Comparison of ENCODE assay signal across 9 cellular contexts in genomic region chr7:39733881-39734571, GRCh38.
DNase-seq lines count a peak whose midpoint lies in the region; ATAC-seq and TF ChIP-seq lines count a peak whose summit lies in the region.
"Had no signal": no experiment of that assay in that cellular context is flagged by ENCODE, and none has a peak within 500 bp of the region (broad histone marks: within the 10 kb centered on the region; RNA-seq: fewer than 3 reads in every experiment).

No MANE protein-coding gene starts in this region.

- intact Hi-C loops in psoas muscle (cut with DNase I), result loop anchor here in 1 of 2 donors (5.0 kb wide), 1 partner anchor 107 kb away; no protein-coding TSS in a partner anchor

- H3K4me3 Mint-ChIP-seq in activated CD4-positive, alpha-beta memory T cell treated with anti-CD3 and anti-CD28 coated beads, Interleukin-2, amount 10 ng/mL, durations not matched to agents 7 days and 5 days, result peak overlapping the region; percentile 90

- peak in 2 of 4 donors; percentile 7 for ATAC-seq in psoas muscle

- H3K4me1 Mint-ChIP-seq in activated CD4-positive, alpha-beta memory T cell treated with anti-CD3 and anti-CD28 coated beads, Interleukin-2, amount 10 ng/mL, durations not matched to agents 7 days and 5 days, result peaks cover 42% of the 10 kb centered on the region

- H3K9me3 Mint-ChIP-seq in activated CD4-positive, alpha-beta memory T cell treated with anti-CD3 and anti-CD28 coated beads, Interleukin-2, amount 10 ng/mL, durations not matched to agents 7 days and 5 days, result no peaks in the 10 kb centered on the region

- CTCF ChIA-PET in activated CD4-positive, alpha-beta memory T cell treated with anti-CD3 and anti-CD28 coated beads, Interleukin-2, amount 10 ng/mL, durations not matched to agents 7 days and 5 days (lab: Charles Lee), result interaction anchor here (1.4 to 6.0 kb wide), 5 partner anchors 8 to 154 kb away, joined by 3 to 70 read pairs (median 7); no protein-coding TSS in a partner anchor

- H3K4me3 ChIP-seq in fibroblast of villous mesenchyme (ENCODE audit: low read depth, low read length) (peak overlapping the region; percentile 62), psoas muscle (peak overlapping the region; percentile 79)

- peak overlapping the region; percentile 83 for H3K27ac Mint-ChIP-seq in activated CD4-positive, alpha-beta memory T cell treated with anti-CD3 and anti-CD28 coated beads, Interleukin-2, amount 10 ng/mL, durations not matched to agents 7 days and 5 days

- no peak for TF ChIP-seq CTCF in fibroblast of villous mesenchyme (IDR thresholded peaks at IDR 0.05; ENCODE audit: insufficient read depth, low read depth, low read length)
- no peak for TF ChIP-seq CTCF in psoas muscle (IDR thresholded peaks at IDR 0.05)

- no peaks in the 10 kb centered on the region for H3K36me3 ChIP-seq in psoas muscle (ENCODE audit: insufficient read depth in 1 of 2, low read depth in 1 of 2)

- H3K27ac ChIP-seq in psoas muscle, result peak overlapping the region; percentile 49
- H3K27ac ChIP-seq: C4-2B had no signal

- H3K27me3 Mint-ChIP-seq in activated CD4-positive, alpha-beta memory T cell treated with anti-CD3 and anti-CD28 coated beads, Interleukin-2, amount 10 ng/mL, durations not matched to agents 7 days and 5 days, result no peaks in the 10 kb centered on the region

- 15 to 19% (median 16%) methylated on average over 8 of the region's 8 CpGs for WGBS in psoas muscle, 3 donors

- POLR2A ChIA-PET in activated CD4-positive, alpha-beta memory T cell treated with anti-CD3 and anti-CD28 coated beads, Interleukin-2, amount 10 ng/mL, durations not matched to agents 7 days and 5 days (lab: Charles Lee), result interaction anchor here (0.6 to 6.5 kb wide), 14 partner anchors 9 to 400 kb away, joined by 3 to 56 read pairs (median 4); partner anchors contain the start of genes CDK13 and RALA

- DNase-seq in NCI-H1092 treated with DMSO at 0.1 percent for 48 hours (lab: John Stamatoyannopoulos, UW), result peak; percentile 35
- DNase-seq in NCI-H1092 (lab: John Stamatoyannopoulos, UW), result no peak
- peak; percentile 30 for DNase-seq in HS-27A (ENCODE audit: low read depth)
- no peak for DNase-seq in activated CD4-positive, alpha-beta memory T cell treated with anti-CD3 and anti-CD28 coated beads, Interleukin-2, amount 10 ng/mL, durations not matched to agents 7 days and 5 days
- DNase-seq in fibroblast of villous mesenchyme (ENCODE audit: low read depth), result peak; percentile 60
- DNase-seq in psoas muscle, result no peak
- no peak for DNase-seq in globus pallidus (ENCODE audit: low spot score)
- DNase-seq in OCI-M1 (lab: John Stamatoyannopoulos, UW), result no peak

- H3K27me3 ChIP-seq in psoas muscle (ENCODE audit: insufficient read depth in 3 of 3, low read length in 2 of 3), result no peaks in the 10 kb centered on the region

- peaks cover 10% of the 10 kb centered on the region for H3K4me1 ChIP-seq in psoas muscle

- H3K36me3 Mint-ChIP-seq in activated CD4-positive, alpha-beta memory T cell treated with anti-CD3 and anti-CD28 coated beads, Interleukin-2, amount 10 ng/mL, durations not matched to agents 7 days and 5 days (ENCODE audit: low read depth), result no peaks in the 10 kb centered on the region

- no peaks in the 10 kb centered on the region for H3K9me3 ChIP-seq in psoas muscle

Comparison
In these comparisons a context has a peak if more than half of its experiments do, and no peak if none do; other contexts are left out.
1. DNase-seq: peak in NCI-H1092 treated with DMSO at 0.1 percent for 48 hours (single experiment), HS-27A (single experiment) and fibroblast of villous mesenchyme (single experiment); none in NCI-H1092 (single experiment), activated CD4-positive, alpha-beta memory T cell treated with anti-CD3 and anti-CD28 coated beads, Interleukin-2, amount 10 ng/mL, durations not matched to agents 7 days and 5 days (single experiment), psoas muscle (0 of 2), globus pallidus (single experiment) and OCI-M1 (single experiment).